Comparison of ENCODE assay signal across 1 cellular context in the genomic region with DNA sequence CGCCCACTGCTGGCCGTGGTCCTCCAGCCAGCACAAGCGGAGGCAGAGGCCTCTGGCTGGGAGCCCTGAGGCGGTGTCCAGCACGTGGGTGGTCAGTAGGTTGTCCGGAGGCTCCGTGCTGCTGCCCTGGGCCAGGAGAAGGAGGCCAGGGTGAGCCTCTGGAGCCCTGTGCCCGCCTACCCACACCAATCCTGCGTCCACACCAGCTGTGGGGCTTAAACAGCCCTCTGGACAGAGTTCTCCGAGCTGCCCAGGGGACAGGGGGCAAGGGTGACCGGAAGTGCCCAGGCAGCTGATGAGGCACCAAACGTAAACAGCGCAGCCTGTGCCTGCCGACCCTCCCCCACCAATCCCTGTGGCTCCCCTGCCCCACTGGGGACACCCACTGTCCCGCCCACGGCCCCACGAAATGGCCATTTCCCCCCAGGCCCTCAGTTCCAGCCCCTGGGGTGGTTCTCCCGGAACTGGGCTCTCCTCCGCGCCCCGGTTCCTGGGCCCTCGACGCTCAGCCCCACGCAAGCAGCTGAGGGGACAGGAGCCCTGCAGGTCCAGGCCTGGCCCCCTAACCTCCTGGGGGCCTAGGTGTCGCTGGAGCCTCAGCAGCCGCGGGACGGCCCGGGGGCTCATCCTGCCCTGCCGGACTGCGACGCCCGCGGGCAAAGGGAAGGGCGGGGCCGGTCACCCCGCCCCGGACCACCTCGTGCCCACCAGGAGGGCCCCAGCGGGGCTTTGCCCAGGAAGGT.
TF ChIP-seq lines count a peak whose summit lies in the region.

No MANE protein-coding gene starts in this region.

TF ChIP-seq in HepG2, 621 proteins besides CTCF, POLR2A, EP300 and RAD21 (continued from another document):
- peak; percentile 71; the same call in 1 of the 2 replicates for TF ChIP-seq ARNT2 (CRISPR knock-in tag; IDR thresholded peaks at IDR 0.05; ENCODE audit: low read depth)
- TF ChIP-seq, protein P1, sequence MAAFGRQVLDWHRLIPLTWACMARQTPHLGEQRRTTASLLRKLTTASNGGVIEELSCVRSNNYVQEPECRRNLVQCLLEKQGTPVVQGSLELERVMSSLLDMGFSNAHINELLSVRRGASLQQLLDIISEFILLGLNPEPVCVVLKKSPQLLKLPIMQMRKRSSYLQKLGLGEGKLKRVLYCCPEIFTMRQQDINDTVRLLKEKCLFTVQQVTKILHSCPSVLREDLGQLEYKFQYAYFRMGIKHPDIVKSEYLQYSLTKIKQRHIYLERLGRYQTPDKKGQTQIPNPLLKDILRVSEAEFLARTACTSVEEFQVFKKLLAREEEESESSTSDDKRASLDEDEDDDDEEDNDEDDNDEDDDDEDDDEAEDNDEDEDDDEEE (CRISPR knock-in tag; IDR thresholded peaks at IDR 0.05): no peak
- peak; percentile 87 for TF ChIP-seq ZNF224 (CRISPR knock-in tag; IDR thresholded peaks at IDR 0.05)
- TF ChIP-seq, protein P2, sequence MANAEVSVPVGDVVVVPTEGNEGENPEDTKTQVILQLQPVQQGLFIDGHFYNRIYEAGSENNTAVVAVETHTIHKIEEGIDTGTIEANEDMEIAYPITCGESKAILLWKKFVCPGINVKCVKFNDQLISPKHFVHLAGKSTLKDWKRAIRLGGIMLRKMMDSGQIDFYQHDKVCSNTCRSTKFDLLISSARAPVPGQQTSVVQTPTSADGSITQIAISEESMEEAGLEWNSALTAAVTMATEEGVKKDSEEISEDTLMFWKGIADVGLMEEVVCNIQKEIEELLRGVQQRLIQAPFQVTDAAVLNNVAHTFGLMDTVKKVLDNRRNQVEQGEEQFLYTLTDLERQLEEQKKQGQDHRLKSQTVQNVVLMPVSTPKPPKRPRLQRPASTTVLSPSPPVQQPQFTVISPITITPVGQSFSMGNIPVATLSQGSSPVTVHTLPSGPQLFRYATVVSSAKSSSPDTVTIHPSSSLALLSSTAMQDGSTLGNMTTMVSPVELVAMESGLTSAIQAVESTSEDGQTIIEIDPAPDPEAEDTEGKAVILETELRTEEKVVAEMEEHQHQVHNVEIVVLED (CRISPR knock-in tag; IDR thresholded peaks at IDR 0.05; ENCODE audit: borderline replicate concordance): peak; percentile 55; the same call in 1 of the 2 replicates
- TF ChIP-seq ZNF607 (CRISPR knock-in tag; IDR thresholded peaks at IDR 0.05; ENCODE audit: borderline replicate concordance): peak; percentile 92
- TF ChIP-seq ETV5 (CRISPR knock-in tag; IDR thresholded peaks at IDR 0.05; ENCODE audit: borderline replicate concordance): peak; percentile 91
- TF ChIP-seq NONO (IDR thresholded peaks at IDR 0.05): no peak
- peak; percentile 37; the same call in 1 of the 2 replicates for TF ChIP-seq NONO (CRISPR knock-in tag; conservative IDR thresholded peaks at IDR 0.05)
- TF ChIP-seq NR2C2 (CRISPR knock-in tag; IDR thresholded peaks at IDR 0.05; ENCODE audit: borderline replicate concordance): peak; percentile 74; the same call in 1 of the 2 replicates
- peak; percentile 75; the same call in 1 of the 2 replicates for TF ChIP-seq RBFOX2 (IDR thresholded peaks at IDR 0.05; ENCODE audit: low read depth, low read length)
- TF ChIP-seq ZNF616 (CRISPR knock-in tag; IDR thresholded peaks at IDR 0.05; ENCODE audit: low read depth): no peak
- peak; percentile 71 for TF ChIP-seq KMT2A (CRISPR knock-in tag; IDR thresholded peaks at IDR 0.05)
- TF ChIP-seq ZBTB1 (CRISPR knock-in tag; IDR thresholded peaks at IDR 0.05; ENCODE audit: borderline replicate concordance): no peak
- peak; percentile 79 for TF ChIP-seq ZNF746 (CRISPR knock-in tag; IDR thresholded peaks at IDR 0.05)
- peak; percentile 86; the same call in 1 of the 2 replicates for TF ChIP-seq NFATC3 (CRISPR knock-in tag; IDR thresholded peaks at IDR 0.05)
- 0 out of 2 replicates have a peak, but pooled peaks have one; percentile 54 for TF ChIP-seq KLF9 (CRISPR knock-in tag; IDR thresholded peaks at IDR 0.05; ENCODE audit: low read depth)
- TF ChIP-seq ZBTB20 (CRISPR knock-in tag; IDR thresholded peaks at IDR 0.05; ENCODE audit: borderline replicate concordance, low read depth): peak; percentile 91; the same call in 1 of the 2 replicates
- peak; percentile 80 for TF ChIP-seq POLR2G (IDR thresholded peaks at IDR 0.05; ENCODE audit: low read depth, low read length)
- TF ChIP-seq, protein P3, sequence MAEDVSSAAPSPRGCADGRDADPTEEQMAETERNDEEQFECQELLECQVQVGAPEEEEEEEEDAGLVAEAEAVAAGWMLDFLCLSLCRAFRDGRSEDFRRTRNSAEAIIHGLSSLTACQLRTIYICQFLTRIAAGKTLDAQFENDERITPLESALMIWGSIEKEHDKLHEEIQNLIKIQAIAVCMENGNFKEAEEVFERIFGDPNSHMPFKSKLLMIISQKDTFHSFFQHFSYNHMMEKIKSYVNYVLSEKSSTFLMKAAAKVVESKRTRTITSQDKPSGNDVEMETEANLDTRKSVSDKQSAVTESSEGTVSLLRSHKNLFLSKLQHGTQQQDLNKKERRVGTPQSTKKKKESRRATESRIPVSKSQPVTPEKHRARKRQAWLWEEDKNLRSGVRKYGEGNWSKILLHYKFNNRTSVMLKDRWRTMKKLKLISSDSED (CRISPR knock-in tag; IDR thresholded peaks at IDR 0.05): peak; percentile 66; the same call in 1 of the 2 replicates
- TF ChIP-seq ZNF337 (CRISPR knock-in tag; IDR thresholded peaks at IDR 0.05; ENCODE audit: borderline replicate concordance, low read depth): peak; percentile 80; the same call in 1 of the 2 replicates
- peak; percentile 74 for TF ChIP-seq ZNF546 (CRISPR knock-in tag; conservative IDR thresholded peaks at IDR 0.05)
- peak; percentile 62; the same call in 1 of the 2 replicates for TF ChIP-seq ZNF510 (CRISPR knock-in tag; IDR thresholded peaks at IDR 0.05; ENCODE audit: low read depth)
- TF ChIP-seq, protein P4, sequence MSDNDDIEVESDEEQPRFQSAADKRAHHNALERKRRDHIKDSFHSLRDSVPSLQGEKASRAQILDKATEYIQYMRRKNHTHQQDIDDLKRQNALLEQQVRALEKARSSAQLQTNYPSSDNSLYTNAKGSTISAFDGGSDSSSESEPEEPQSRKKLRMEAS (IDR thresholded peaks at IDR 0.05): peak; percentile 93
- 0 out of 2 replicates have a peak, but pooled peaks have one; percentile 80 for TF ChIP-seq ZIK1 (CRISPR knock-in tag; IDR thresholded peaks at IDR 0.05; ENCODE audit: borderline replicate concordance, low read depth)
- TF ChIP-seq KLF6 (CRISPR knock-in tag; IDR thresholded peaks at IDR 0.05): peak; percentile 33; the same call in 1 of the 2 replicates
- no peak; the same call in 1 of the 2 replicates for TF ChIP-seq ZNF768 (CRISPR knock-in tag; IDR thresholded peaks at IDR 0.05)
- TF ChIP-seq, protein P5, sequence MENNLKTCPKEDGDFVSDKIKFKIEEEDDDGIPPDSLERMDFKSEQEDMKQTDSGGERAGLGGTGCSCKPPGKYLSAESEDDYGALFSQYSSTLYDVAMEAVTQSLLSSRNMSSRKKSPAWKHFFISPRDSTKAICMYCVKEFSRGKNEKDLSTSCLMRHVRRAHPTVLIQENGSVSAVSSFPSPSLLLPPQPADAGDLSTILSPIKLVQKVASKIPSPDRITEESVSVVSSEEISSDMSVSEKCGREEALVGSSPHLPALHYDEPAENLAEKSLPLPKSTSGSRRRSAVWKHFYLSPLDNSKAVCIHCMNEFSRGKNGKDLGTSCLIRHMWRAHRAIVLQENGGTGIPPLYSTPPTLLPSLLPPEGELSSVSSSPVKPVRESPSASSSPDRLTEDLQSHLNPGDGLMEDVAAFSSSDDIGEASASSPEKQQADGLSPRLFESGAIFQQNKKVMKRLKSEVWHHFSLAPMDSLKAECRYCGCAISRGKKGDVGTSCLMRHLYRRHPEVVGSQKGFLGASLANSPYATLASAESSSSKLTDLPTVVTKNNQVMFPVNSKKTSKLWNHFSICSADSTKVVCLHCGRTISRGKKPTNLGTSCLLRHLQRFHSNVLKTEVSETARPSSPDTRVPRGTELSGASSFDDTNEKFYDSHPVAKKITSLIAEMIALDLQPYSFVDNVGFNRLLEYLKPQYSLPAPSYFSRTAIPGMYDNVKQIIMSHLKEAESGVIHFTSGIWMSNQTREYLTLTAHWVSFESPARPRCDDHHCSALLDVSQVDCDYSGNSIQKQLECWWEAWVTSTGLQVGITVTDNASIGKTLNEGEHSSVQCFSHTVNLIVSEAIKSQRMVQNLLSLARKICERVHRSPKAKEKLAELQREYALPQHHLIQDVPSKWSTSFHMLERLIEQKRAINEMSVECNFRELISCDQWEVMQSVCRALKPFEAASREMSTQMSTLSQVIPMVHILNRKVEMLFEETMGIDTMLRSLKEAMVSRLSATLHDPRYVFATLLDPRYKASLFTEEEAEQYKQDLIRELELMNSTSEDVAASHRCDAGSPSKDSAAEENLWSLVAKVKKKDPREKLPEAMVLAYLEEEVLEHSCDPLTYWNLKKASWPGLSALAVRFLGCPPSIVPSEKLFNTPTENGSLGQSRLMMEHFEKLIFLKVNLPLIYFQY (CRISPR knock-in tag; IDR thresholded peaks at IDR 0.05; ENCODE audit: borderline replicate concordance): 0 out of 2 replicates have a peak, but pooled peaks have one; percentile 16
- TF ChIP-seq, protein P6, sequence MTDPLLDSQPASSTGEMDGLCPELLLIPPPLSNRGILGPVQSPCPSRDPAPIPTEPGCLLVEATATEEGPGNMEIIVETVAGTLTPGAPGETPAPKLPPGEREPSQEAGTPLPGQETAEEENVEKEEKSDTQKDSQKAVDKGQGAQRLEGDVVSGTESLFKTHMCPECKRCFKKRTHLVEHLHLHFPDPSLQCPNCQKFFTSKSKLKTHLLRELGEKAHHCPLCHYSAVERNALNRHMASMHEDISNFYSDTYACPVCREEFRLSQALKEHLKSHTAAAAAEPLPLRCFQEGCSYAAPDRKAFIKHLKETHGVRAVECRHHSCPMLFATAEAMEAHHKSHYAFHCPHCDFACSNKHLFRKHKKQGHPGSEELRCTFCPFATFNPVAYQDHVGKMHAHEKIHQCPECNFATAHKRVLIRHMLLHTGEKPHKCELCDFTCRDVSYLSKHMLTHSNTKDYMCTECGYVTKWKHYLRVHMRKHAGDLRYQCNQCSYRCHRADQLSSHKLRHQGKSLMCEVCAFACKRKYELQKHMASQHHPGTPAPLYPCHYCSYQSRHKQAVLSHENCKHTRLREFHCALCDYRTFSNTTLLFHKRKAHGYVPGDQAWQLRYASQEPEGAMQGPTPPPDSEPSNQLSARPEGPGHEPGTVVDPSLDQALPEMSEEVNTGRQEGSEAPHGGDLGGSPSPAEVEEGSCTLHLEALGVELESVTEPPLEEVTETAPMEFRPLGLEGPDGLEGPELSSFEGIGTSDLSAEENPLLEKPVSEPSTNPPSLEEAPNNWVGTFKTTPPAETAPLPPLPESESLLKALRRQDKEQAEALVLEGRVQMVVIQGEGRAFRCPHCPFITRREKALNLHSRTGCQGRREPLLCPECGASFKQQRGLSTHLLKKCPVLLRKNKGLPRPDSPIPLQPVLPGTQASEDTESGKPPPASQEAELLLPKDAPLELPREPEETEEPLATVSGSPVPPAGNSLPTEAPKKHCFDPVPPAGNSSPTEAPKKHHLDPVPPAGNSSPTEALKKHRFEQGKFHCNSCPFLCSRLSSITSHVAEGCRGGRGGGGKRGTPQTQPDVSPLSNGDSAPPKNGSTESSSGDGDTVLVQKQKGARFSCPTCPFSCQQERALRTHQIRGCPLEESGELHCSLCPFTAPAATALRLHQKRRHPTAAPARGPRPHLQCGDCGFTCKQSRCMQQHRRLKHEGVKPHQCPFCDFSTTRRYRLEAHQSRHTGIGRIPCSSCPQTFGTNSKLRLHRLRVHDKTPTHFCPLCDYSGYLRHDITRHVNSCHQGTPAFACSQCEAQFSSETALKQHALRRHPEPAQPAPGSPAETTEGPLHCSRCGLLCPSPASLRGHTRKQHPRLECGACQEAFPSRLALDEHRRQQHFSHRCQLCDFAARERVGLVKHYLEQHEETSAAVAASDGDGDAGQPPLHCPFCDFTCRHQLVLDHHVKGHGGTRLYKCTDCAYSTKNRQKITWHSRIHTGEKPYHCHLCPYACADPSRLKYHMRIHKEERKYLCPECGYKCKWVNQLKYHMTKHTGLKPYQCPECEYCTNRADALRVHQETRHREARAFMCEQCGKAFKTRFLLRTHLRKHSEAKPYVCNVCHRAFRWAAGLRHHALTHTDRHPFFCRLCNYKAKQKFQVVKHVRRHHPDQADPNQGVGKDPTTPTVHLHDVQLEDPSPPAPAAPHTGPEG (CRISPR knock-in tag; IDR thresholded peaks at IDR 0.05): 0 out of 2 replicates have a peak, but pooled peaks have one; percentile 39
- TF ChIP-seq, protein P7, sequence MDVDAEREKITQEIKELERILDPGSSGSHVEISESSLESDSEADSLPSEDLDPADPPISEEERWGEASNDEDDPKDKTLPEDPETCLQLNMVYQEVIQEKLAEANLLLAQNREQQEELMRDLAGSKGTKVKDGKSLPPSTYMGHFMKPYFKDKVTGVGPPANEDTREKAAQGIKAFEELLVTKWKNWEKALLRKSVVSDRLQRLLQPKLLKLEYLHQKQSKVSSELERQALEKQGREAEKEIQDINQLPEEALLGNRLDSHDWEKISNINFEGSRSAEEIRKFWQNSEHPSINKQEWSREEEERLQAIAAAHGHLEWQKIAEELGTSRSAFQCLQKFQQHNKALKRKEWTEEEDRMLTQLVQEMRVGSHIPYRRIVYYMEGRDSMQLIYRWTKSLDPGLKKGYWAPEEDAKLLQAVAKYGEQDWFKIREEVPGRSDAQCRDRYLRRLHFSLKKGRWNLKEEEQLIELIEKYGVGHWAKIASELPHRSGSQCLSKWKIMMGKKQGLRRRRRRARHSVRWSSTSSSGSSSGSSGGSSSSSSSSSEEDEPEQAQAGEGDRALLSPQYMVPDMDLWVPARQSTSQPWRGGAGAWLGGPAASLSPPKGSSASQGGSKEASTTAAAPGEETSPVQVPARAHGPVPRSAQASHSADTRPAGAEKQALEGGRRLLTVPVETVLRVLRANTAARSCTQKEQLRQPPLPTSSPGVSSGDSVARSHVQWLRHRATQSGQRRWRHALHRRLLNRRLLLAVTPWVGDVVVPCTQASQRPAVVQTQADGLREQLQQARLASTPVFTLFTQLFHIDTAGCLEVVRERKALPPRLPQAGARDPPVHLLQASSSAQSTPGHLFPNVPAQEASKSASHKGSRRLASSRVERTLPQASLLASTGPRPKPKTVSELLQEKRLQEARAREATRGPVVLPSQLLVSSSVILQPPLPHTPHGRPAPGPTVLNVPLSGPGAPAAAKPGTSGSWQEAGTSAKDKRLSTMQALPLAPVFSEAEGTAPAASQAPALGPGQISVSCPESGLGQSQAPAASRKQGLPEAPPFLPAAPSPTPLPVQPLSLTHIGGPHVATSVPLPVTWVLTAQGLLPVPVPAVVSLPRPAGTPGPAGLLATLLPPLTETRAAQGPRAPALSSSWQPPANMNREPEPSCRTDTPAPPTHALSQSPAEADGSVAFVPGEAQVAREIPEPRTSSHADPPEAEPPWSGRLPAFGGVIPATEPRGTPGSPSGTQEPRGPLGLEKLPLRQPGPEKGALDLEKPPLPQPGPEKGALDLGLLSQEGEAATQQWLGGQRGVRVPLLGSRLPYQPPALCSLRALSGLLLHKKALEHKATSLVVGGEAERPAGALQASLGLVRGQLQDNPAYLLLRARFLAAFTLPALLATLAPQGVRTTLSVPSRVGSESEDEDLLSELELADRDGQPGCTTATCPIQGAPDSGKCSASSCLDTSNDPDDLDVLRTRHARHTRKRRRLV (CRISPR knock-in tag; IDR thresholded peaks at IDR 0.05): peak; percentile 26; the same call in 1 of the 2 replicates
- TF ChIP-seq WIZ (CRISPR knock-in tag; IDR thresholded peaks at IDR 0.05): peak; percentile 54; the same call in 1 of the 2 replicates
